In the genomic region with DNA sequence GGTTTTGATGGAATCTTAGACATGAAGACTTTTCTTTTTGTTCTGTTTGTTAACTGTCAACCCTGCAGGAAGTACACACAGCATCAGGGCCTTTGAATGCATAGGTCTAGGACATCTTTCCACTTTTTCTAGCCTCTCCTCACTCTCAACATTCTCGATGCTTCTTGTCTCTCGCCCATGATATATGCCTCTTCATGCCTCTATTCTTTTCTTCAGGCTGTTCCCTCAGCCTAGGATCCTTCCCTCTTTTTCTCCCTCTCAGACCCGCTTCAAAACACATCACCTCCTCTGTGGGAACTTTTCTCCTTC, we compare ENCODE assay signal across 1 cellular context.
TF ChIP-seq lines count a peak whose summit lies in the region.

No MANE protein-coding gene starts in this region.

TF ChIP-seq in HEK293, 187 proteins besides CTCF, POLR2A, EP300 and RAD21 (continued from another document):
- TF ChIP-seq, protein P1, sequence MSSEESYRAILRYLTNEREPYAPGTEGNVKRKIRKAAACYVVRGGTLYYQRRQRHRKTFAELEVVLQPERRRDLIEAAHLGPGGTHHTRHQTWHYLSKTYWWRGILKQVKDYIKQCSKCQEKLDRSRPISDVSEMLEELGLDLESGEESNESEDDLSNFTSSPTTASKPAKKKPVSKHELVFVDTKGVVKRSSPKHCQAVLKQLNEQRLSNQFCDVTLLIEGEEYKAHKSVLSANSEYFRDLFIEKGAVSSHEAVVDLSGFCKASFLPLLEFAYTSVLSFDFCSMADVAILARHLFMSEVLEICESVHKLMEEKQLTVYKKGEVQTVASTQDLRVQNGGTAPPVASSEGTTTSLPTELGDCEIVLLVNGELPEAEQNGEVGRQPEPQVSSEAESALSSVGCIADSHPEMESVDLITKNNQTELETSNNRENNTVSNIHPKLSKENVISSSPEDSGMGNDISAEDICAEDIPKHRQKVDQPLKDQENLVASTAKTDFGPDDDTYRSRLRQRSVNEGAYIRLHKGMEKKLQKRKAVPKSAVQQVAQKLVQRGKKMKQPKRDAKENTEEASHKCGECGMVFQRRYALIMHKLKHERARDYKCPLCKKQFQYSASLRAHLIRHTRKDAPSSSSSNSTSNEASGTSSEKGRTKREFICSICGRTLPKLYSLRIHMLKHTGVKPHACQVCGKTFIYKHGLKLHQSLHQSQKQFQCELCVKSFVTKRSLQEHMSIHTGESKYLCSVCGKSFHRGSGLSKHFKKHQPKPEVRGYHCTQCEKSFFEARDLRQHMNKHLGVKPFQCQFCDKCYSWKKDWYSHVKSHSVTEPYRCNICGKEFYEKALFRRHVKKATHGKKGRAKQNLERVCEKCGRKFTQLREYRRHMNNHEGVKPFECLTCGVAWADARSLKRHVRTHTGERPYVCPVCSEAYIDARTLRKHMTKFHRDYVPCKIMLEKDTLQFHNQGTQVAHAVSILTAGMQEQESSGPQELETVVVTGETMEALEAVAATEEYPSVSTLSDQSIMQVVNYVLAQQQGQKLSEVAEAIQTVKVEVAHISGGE (tag by site-specific recombination; conservative IDR thresholded peaks at IDR 0.05; ENCODE audit: low read depth): no peak
